ENCODE assay signal across 23 cellular contexts in the genomic region with DNA sequence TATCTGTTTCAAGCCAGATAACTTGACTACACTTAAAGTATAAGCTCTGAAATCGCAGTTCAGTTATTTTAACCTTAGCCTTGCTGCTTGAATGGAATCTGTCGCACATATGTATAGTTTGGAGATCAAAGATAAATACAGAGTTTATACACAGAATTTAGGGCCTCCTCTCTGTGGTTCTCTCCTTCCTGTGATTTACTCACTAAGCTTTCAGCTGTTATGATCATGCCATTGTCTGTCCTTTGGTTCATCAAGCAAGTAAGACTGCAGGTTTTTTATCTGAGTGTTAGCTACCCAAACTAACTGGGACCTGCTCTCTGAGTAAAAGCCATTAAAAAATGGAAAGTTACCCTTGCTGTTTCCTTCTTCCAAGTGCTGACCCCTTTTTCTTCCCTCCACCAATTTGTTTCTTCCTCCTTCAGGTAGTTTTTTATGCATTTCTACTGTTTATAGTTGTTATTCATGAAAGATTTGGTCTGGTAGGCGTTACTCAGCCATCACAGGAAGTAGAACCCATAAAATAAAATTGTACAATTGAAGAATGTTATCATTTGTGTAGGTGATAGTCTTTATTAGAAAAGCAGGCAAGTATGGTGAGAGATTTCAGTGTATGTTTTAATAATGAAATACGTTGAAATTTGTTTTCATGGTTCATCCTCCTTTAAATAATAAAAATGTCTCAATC. TPM values are rescaled to one million over a fixed set of nuclear protein-coding genes. Genes with fewer than 3 reads are reported as not detected.
A peak's percentile ranks its signal among the peaks of the same experiment; 100 is the strongest.
DNase-seq lines count a peak whose midpoint lies in the region; ATAC-seq and TF ChIP-seq lines count a peak whose summit lies in the region.
"Had no signal": no experiment of that assay in that cellular context is flagged by ENCODE, and none has a peak within 500 bp of the region (broad histone marks: within the 10 kb centered on the region; RNA-seq: fewer than 3 reads in every experiment).

No MANE protein-coding gene starts in this region.

- H3K4me1 Mint-ChIP-seq in natural killer cell, result peaks cover 30% of the 10 kb centered on the region in 2 donors
- peaks cover 14 to 27% of the 10 kb centered on the region in 2 donors for H3K4me1 Mint-ChIP-seq in natural killer cell treated with Interleukin-12 subunit alpha and Interleukin-12 subunit beta and Interleukin-15 and Interleukin-18, amount 100 ng/mL, for 72 hours (ENCODE audit: low read depth in 2 of 2)

- no peaks in the 10 kb centered on the region for H3K27me3 Mint-ChIP-seq in natural killer cell (ENCODE audit: low read depth in 2 of 2)
- no peaks in the 10 kb centered on the region for H3K27me3 Mint-ChIP-seq in natural killer cell treated with Interleukin-12 subunit alpha and Interleukin-12 subunit beta and Interleukin-15 and Interleukin-18, amount 100 ng/mL, for 72 hours
- H3K27me3 Mint-ChIP-seq: progenitor cell of endocrine pancreas had no signal

- H3K36me3 ChIP-seq in thymus (ENCODE audit: control insufficient read depth, insufficient read depth), result no peaks in the 10 kb centered on the region
- H3K36me3 ChIP-seq: neural progenitor cell had no signal

- ATAC-seq in natural killer cell, result peak in 2 of 3 donors; percentile 42 to 63
- no peak for ATAC-seq in natural killer cell treated with Interleukin-12 subunit alpha and Interleukin-12 subunit beta and Interleukin-15 and Interleukin-18, amount 100 ng/mL, for 72 hours
- ATAC-seq in HG03520 (IDR thresholded peaks at IDR 0.05; ENCODE audit: unreplicated experiment), result no peak

- H3K9me3 Mint-ChIP-seq in natural killer cell, result no peaks in the 10 kb centered on the region
- no peaks in the 10 kb centered on the region for H3K9me3 Mint-ChIP-seq in natural killer cell treated with Interleukin-12 subunit alpha and Interleukin-12 subunit beta and Interleukin-15 and Interleukin-18, amount 100 ng/mL, for 72 hours
- H3K9me3 Mint-ChIP-seq: endodermal cell had no signal

- no peak overlapping the region for H3K27ac Mint-ChIP-seq in natural killer cell
- H3K27ac Mint-ChIP-seq in natural killer cell treated with Interleukin-12 subunit alpha and Interleukin-12 subunit beta and Interleukin-15 and Interleukin-18, amount 100 ng/mL, for 72 hours, result no peak overlapping the region
- H3K27ac Mint-ChIP-seq: endodermal cell, neural progenitor cell, progenitor cell of endocrine pancreas had no signal

- H3K4me3 ChIP-seq in thymus (ENCODE audit: low read length) (no peak overlapping the region), dorsolateral prefrontal cortex (no peak overlapping the region)
- H3K4me3 ChIP-seq: neural progenitor cell, testis had no signal

- no peak for DNase-seq in natural killer cell
- DNase-seq in natural killer cell treated with Interleukin-12 subunit alpha and Interleukin-12 subunit beta and Interleukin-15 and Interleukin-18, amount 100 ng/mL, for 72 hours (ENCODE audit: low spot score), result no peak
- DNase-seq in LHCN-M2 (ENCODE audit: low read depth), result peak; percentile 37
- peak; percentile 1 for DNase-seq in dermis blood vessel endothelial cell
- DNase-seq in dorsolateral prefrontal cortex, result no peak
- DNase-seq in posterior vena cava (ENCODE audit: low spot score), result no peak
- DNase-seq: activated naive CD4-positive, alpha-beta T cell treated with anti-CD3 and anti-CD28 coated beads, Interleukin-2, amount 50 U/mL, for 16 hours; DMS53; endodermal cell; GF-D8; HCEC 1CT; islet precursor cell; midbrain; NCI-H1105; NCI-H2029; NCI-H226; SHP77; SW 1271; testis had no signal

- H3K27ac ChIP-seq in thymus (ENCODE audit: low read depth) (peak overlapping the region; percentile 19), dorsolateral prefrontal cortex (no peak overlapping the region)
- H3K27ac ChIP-seq: neural progenitor cell, testis had no signal

- TF ChIP-seq CTCF in natural killer cell (IDR thresholded peaks at IDR 0.05) (no peak), dorsolateral prefrontal cortex (IDR thresholded peaks at IDR 0.05 in 54 of 56, conservative IDR thresholded peaks at IDR 0.05 in 2 of 56; ENCODE audit: low read depth in 1 of 56, partially characterized antibody in 56 of 56) (no peak)

- no peaks in the 10 kb centered on the region for H3K9me3 ChIP-seq in thymus (ENCODE audit: control insufficient read depth)
- H3K9me3 ChIP-seq: testis had no signal

- H3K4me3 Mint-ChIP-seq in natural killer cell, result no peak overlapping the region
- no peak overlapping the region for H3K4me3 Mint-ChIP-seq in natural killer cell treated with Interleukin-12 subunit alpha and Interleukin-12 subunit beta and Interleukin-15 and Interleukin-18, amount 100 ng/mL, for 72 hours
- H3K4me3 Mint-ChIP-seq: endodermal cell, neural progenitor cell had no signal

- no peaks in the 10 kb centered on the region for H3K27me3 ChIP-seq in thymus (ENCODE audit: control insufficient read depth, insufficient read depth)
- H3K27me3 ChIP-seq in dorsolateral prefrontal cortex, result no peaks in the 10 kb centered on the region
- H3K27me3 ChIP-seq: neural progenitor cell, testis had no signal

- H3K4me1 ChIP-seq in thymus (ENCODE audit: control insufficient read depth, insufficient read depth, low read length), result peaks cover 13% of the 10 kb centered on the region
- H3K4me1 ChIP-seq: neural progenitor cell, testis had no signal

- 47% methylated on average over 4 of the region's 4 CpGs for WGBS in thymus

- intact Hi-C loops in natural killer cell (cut with micrococcal nuclease) (loop anchor here (5.0 kb wide), 1 partner anchor 49 kb away; a partner anchor contains a TSS), dorsolateral prefrontal cortex (cut with DNase I) (no loop called here), posterior vena cava (cut with DNase I) (no loop called here)

- H3K36me3 Mint-ChIP-seq in natural killer cell, result no peaks in the 10 kb centered on the region
- H3K36me3 Mint-ChIP-seq in natural killer cell treated with Interleukin-12 subunit alpha and Interleukin-12 subunit beta and Interleukin-15 and Interleukin-18, amount 100 ng/mL, for 72 hours, result peaks cover 19% of the 10 kb centered on the region

RNA-seq across cellular contexts. Expression of a gene that starts 33.7 kb away (rescaled TPM):
- total RNA-seq in natural killer cell (1 to 10 TPM; 3.4 to 5.3 (median 4.8) TPM), LHCN-M2 (2014; rRNA removed) (0.34 and 2.1 TPM in 2 replicates), dermis blood vessel endothelial cell (1.0 and 1.3 TPM in 2 replicates), dorsolateral prefrontal cortex (10 to 100 TPM in 6 of 120 experiments, 1 to 10 TPM in 114; 1.8 to 12.4 (median 6.3) TPM), posterior vena cava (1 to 10 TPM in 1 of 2 donors, under 1 TPM in 1; 0.88 to 1.8 TPM)
- 10 to 100 TPM in 1 of 2 donors, 1 to 10 TPM in 1; 9.0 to 23.2 TPM for total RNA-seq in natural killer cell treated with Interleukin-12 subunit alpha and Interleukin-12 subunit beta and Interleukin-15 and Interleukin-18, amount 100 ng/mL, for 72 hours
- polyA plus RNA-seq in LHCN-M2 (2012), result 0.05 TPM
- polyA plus RNA-seq in thymus, result 0.25 TPM

RNA-seq across cellular contexts. Expression of a gene that starts 48.9 kb away (rescaled TPM):
- total RNA-seq in natural killer cell (10 to 100 TPM; 65.7 to 74.9 (median 68.9) TPM), LHCN-M2 (2014; rRNA removed) (18.1 and 23.1 TPM in 2 replicates), dermis blood vessel endothelial cell (15.0 and 33.6 TPM in 2 replicates), dorsolateral prefrontal cortex (100 to 1,000 TPM in 7 of 120 experiments, 10 to 100 TPM in 113; 52.3 to 121 (median 75.3) TPM), posterior vena cava (10 to 100 TPM; 52.3 to 73.2 TPM)
- total RNA-seq in natural killer cell treated with Interleukin-12 subunit alpha and Interleukin-12 subunit beta and Interleukin-15 and Interleukin-18, amount 100 ng/mL, for 72 hours, result 100 to 1,000 TPM; 101 TPM
- polyA plus RNA-seq in LHCN-M2 (2012), result 17.7 TPM
- 34.3 TPM for polyA plus RNA-seq in thymus

Comparison
In these comparisons a context has a peak if more than half of its experiments do, and no peak if none do; other contexts are left out.
1. ATAC-seq: peak in natural killer cell (2 of 3); none in natural killer cell treated with Interleukin-12 subunit alpha and Interleukin-12 subunit beta and Interleukin-15 and Interleukin-18, amount 100 ng/mL, for 72 hours (0 of 2) and HG03520 (single experiment).
2. DNase-seq: peak in LHCN-M2 (single experiment) and dermis blood vessel endothelial cell (single experiment); none in natural killer cell (single experiment), natural killer cell treated with Interleukin-12 subunit alpha and Interleukin-12 subunit beta and Interleukin-15 and Interleukin-18, amount 100 ng/mL, for 72 hours (single experiment), dorsolateral prefrontal cortex (0 of 10) and posterior vena cava (single experiment).